In the genomic region with DNA sequence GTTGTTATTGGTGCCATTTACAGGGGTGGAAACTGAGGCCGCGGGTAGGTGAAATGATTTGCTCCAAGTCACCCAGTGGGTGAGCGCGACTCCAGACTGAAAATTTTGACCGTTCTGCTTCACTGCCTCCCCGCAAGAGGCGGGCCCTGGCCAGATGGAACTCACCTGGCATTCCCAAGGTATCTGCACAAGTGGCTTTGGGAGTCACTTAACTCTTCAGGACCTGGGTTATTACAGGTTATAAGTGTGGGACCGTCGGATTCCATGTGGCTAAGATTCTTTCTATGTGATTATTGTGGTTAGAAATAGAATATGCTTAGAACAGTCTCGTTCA, we compare ENCODE assay signal across 6 cellular contexts. TPM values are rescaled to one million over a fixed set of nuclear protein-coding genes. Genes with fewer than 3 reads are reported as not detected.
DNase-seq lines count a peak whose midpoint lies in the region; ATAC-seq, FAIRE-seq and TF ChIP-seq lines count a peak whose summit lies in the region.

No MANE protein-coding gene starts in this region.

- H3K27me3 ChIP-seq in H1 (replicated peaks in 1 of 4; ENCODE audit: control insufficient read depth in 3 of 4, extremely low read depth in 1 of 4, insufficient read depth in 3 of 4, low read length in 3 of 4) (no peaks in the 10 kb centered on the region; a peak in 1 of 7 replicates), skeletal muscle tissue (ENCODE audit: control insufficient read depth in 3 of 3, insufficient read depth in 3 of 3, low read length in 3 of 3) (no peaks in the 10 kb centered on the region)

- H3K36me3 ChIP-seq in H1 (ENCODE audit: control insufficient read depth in 2 of 4, insufficient read depth in 4 of 4, low read length in 3 of 4) (no peaks in the 10 kb centered on the region), skeletal muscle tissue (ENCODE audit: control insufficient read depth in 3 of 3, insufficient read depth in 3 of 3, low read length in 3 of 3) (peaks cover 0 to 3% (median 0%) of the 10 kb centered on the region in 3 donors)

- peak overlapping the region; percentile 71 to 88 (median 81) for H3K4me3 ChIP-seq in H1 (ENCODE audit: extremely low read depth in 1 of 4, insufficient read depth in 2 of 4, low read depth in 3 of 4, low read length in 4 of 4)
- H3K4me3 ChIP-seq in skeletal muscle tissue (ENCODE audit: low read length in 3 of 3): peak overlapping the region; percentile 85 to 92 (median 91)

- no peak for TF ChIP-seq CTCF in H1 (IDR thresholded peaks at IDR 0.05; ENCODE audit: control extremely low read depth in 1 of 3, insufficient read depth in 1 of 3, low read depth in 1 of 3, low read length in 3 of 3)

- no peak overlapping the region for H3K14ac ChIP-seq in H1 (ENCODE audit: insufficient read length)

- H3K18ac ChIP-seq in H1 (ENCODE audit: extremely low read depth, low read length): 0 out of 2 replicates have a peak overlapping the region, but pooled peaks have one; percentile 84

- no peak overlapping the region for H2BK15ac ChIP-seq in H1 (ENCODE audit: low read length)

- H3K27me3 Mint-ChIP-seq in stimulated activated naive CD8-positive, alpha-beta T cell treated with anti-CD3 and anti-CD28 coated beads, Interleukin-15, Interleukin-2, amounts not matched to agents 100 ng/mL and 50 ng/mL, for 24 hours: no peaks in the 10 kb centered on the region

- no peak overlapping the region for H2BK12ac ChIP-seq in H1 (ENCODE audit: low read depth, low read length)

- WGBS in H1 (ENCODE audit: extremely low coverage in 1 of 2, insufficient coverage in 1 of 2, insufficient read length in 1 of 2, insufficient replicate concordance in 2 of 2, low coverage in 1 of 2, low lambda C conversion rate in 2 of 2, missing lambda C conversion rate in 1 of 2), 2 experiments: 6% methylated on average over 10 of the region's 10 CpGs; no CpG with 5 or more reads in 1 of the 2 experiments

- peaks cover 0 to 3% (median 2%) of the 10 kb centered on the region in 4 experiments; a peak in 4 of 7 replicates for H3K4me1 ChIP-seq in H1 (replicated peaks in 1 of 4; ENCODE audit: control insufficient read depth in 3 of 4, insufficient read depth in 4 of 4, low read length in 3 of 4)
- peaks cover 9 to 13% (median 11%) of the 10 kb centered on the region in 3 donors for H3K4me1 ChIP-seq in skeletal muscle tissue (ENCODE audit: control insufficient read depth in 3 of 3, insufficient read depth in 3 of 3, low read length in 3 of 3)

- H3K27ac ChIP-seq in H1 (ENCODE audit: low read depth, low read length) (0 out of 2 replicates have a peak overlapping the region, but pooled peaks have one; percentile 47), skeletal muscle tissue (ENCODE audit: low read depth, low read length) (peak overlapping the region; percentile 80)

- peak overlapping the region; percentile 93 for H3K27ac Mint-ChIP-seq in stimulated activated naive CD8-positive, alpha-beta T cell treated with anti-CD3 and anti-CD28 coated beads, Interleukin-15, Interleukin-2, amounts not matched to agents 100 ng/mL and 50 ng/mL, for 24 hours

- POLR2A ChIA-PET in H1 (lab: Charles Lee; ENCODE audit: partially characterized antibody): interaction anchor here (1.0 to 1.1 kb wide), 2 partner anchors 8 to 28 kb away, joined by 3 read pairs; no protein-coding TSS in a partner anchor

- peak overlapping the region; percentile 62 to 76 for H3K4me2 ChIP-seq in H1 (ENCODE audit: insufficient read depth in 1 of 2, low read depth in 2 of 2, low read length in 2 of 2)

- H3K9me3 Mint-ChIP-seq in stimulated activated naive CD8-positive, alpha-beta T cell treated with anti-CD3 and anti-CD28 coated beads, Interleukin-15, Interleukin-2, amounts not matched to agents 100 ng/mL and 50 ng/mL, for 24 hours: no peaks in the 10 kb centered on the region

- H2AFZ ChIP-seq in H1 (ENCODE audit: low read length): 0 out of 2 replicates have a peak overlapping the region, but pooled peaks have one; percentile 5

- peak overlapping the region; percentile 34 for H4K91ac ChIP-seq in H1 (replicated peaks; ENCODE audit: insufficient read length, low read length)

- H4K5ac ChIP-seq in H1 (ENCODE audit: insufficient read length, low read depth, low read length): peak overlapping the region; percentile 55

- no peak for TF ChIP-seq RAD21 in H1 (IDR thresholded peaks at IDR 0.05 in 1 of 2, conservative IDR thresholded peaks at IDR 0.05 in 1 of 2; ENCODE audit: low read depth in 2 of 2, low read length in 2 of 2)

- CTCF ChIA-PET in H1 (lab: Charles Lee; ENCODE audit: partially characterized antibody): no interaction called here

- ATAC-seq in stimulated activated naive CD8-positive, alpha-beta T cell treated with anti-CD3 and anti-CD28 coated beads, Interleukin-15, Interleukin-2, amounts not matched to agents 100 U/mL and 50 U/mL, for 24 hours: no peak

- H3K9ac ChIP-seq in H1 (replicated peaks in 1 of 4; ENCODE audit: extremely low read depth in 1 of 4, low read depth in 3 of 4, low read length in 3 of 4): peak overlapping the region in 3 of 4 experiments; percentile 46 to 65 (median 59); a peak in 6 of 7 replicates
- H3K9ac ChIP-seq in skeletal muscle tissue (ENCODE audit: low read depth in 1 of 3, low read length in 3 of 3): peak overlapping the region; percentile 90 to 95 (median 93)

- no peak for TF ChIP-seq POLR2A in H1 (IDR thresholded peaks at IDR 0.05; ENCODE audit: control extremely low read depth in 1 of 2, low read depth in 2 of 2, low read length in 2 of 2)

- no peak overlapping the region for H2BK20ac ChIP-seq in H1 (ENCODE audit: low read length)

- DNase-seq in stimulated activated naive CD8-positive, alpha-beta T cell treated with anti-CD3 and anti-CD28 coated beads, Interleukin-15, Interleukin-2, amounts not matched to agents 100 U/mL and 50 U/mL, for 24 hours: no peak
- no peak for DNase-seq in H1 (ENCODE audit: low read depth in 1 of 2, low spot score in 2 of 2)
- no peak for DNase-seq in SHP77 (lab: John Stamatoyannopoulos, UW)
- no peak for DNase-seq in stimulated activated naive CD4-positive, alpha-beta T cell (lab: John Stamatoyannopoulos, UW)

- TF ChIP-seq EP300 in H1 (IDR thresholded peaks at IDR 0.05; ENCODE audit: borderline replicate concordance in 1 of 2, low read depth in 2 of 2, low read length in 2 of 2): no peak

- H3K9me3 ChIP-seq in H1 (ENCODE audit: insufficient read depth in 2 of 2, low read depth in 1 of 2, low read length in 1 of 2): no peaks in the 10 kb centered on the region
- H3K9me3 ChIP-seq in skeletal muscle tissue (ENCODE audit: control insufficient read depth in 3 of 3, low read length in 3 of 3): peaks cover 0 to 2% (median 0%) of the 10 kb centered on the region in 3 donors

- no peak overlapping the region for H2AK5ac ChIP-seq in H1 (ENCODE audit: low read depth, low read length)

- no peak overlapping the region for H3K56ac ChIP-seq in H1 (replicated peaks; ENCODE audit: insufficient read length, low read depth, low read length)

- H3K79me1 ChIP-seq in H1 (ENCODE audit: low read depth, low read length): peaks cover 4% of the 10 kb centered on the region

- FAIRE-seq in H1 (lab: Jason Lieb, UNC): no peak

- H2BK120ac ChIP-seq in H1 (replicated peaks; ENCODE audit: low read depth, low read length): no peak overlapping the region

- H3K4me3 Mint-ChIP-seq in stimulated activated naive CD8-positive, alpha-beta T cell treated with anti-CD3 and anti-CD28 coated beads, Interleukin-15, Interleukin-2, amounts not matched to agents 100 ng/mL and 50 ng/mL, for 24 hours: peak overlapping the region; percentile 97

- H2BK5ac ChIP-seq in H1 (ENCODE audit: low read depth, low read length): peak overlapping the region; percentile 44; the same call in 1 of the 2 replicates

- no peaks in the 10 kb centered on the region for H4K20me1 ChIP-seq in H1 (replicated peaks in 1 of 2; ENCODE audit: control insufficient read depth in 1 of 2, insufficient read depth in 2 of 2, low read length in 2 of 2)

- H3K79me2 ChIP-seq in H1 (ENCODE audit: control insufficient read depth in 1 of 2, insufficient read depth in 2 of 2, low read length in 2 of 2): peaks cover 0 to 40% of the 10 kb centered on the region in 2 experiments; a peak in 2 of 4 replicates

- H3K4me1 Mint-ChIP-seq in stimulated activated naive CD8-positive, alpha-beta T cell treated with anti-CD3 and anti-CD28 coated beads, Interleukin-15, Interleukin-2, amounts not matched to agents 100 ng/mL and 50 ng/mL, for 24 hours (ENCODE audit: low read depth): peaks cover 35% of the 10 kb centered on the region

- H3K23me2 ChIP-seq in H1 (ENCODE audit: low read depth, low read length): peaks cover 6% of the 10 kb centered on the region; the same call in 1 of the 2 replicates

- peaks cover 14% of the 10 kb centered on the region for H3K36me3 Mint-ChIP-seq in stimulated activated naive CD8-positive, alpha-beta T cell treated with anti-CD3 and anti-CD28 coated beads, Interleukin-15, Interleukin-2, amounts not matched to agents 100 ng/mL and 50 ng/mL, for 24 hours (ENCODE audit: low read depth)

- H3K23ac ChIP-seq in H1 (ENCODE audit: insufficient read length): no peak overlapping the region

- no peak overlapping the region for H3K4ac ChIP-seq in H1 (replicated peaks; ENCODE audit: insufficient read length, low read depth, low read length)

- H4K8ac ChIP-seq in H1 (ENCODE audit: extremely low read depth, insufficient read depth, low read length): peak overlapping the region; percentile 86; the same call in 1 of the 2 replicates

RNA-seq across cellular contexts. Expression of a gene that starts 0.6 kb away (rescaled TPM):
- 62.6 and 62.9 TPM in 2 replicates for total RNA-seq in H1 (2021; fragmentation: NEBNext Ultra II Directional; extraction: Animal tissue kit (Norgen Biotek cat#: 25700))
- polyA plus RNA-seq in H1 (2011; rRNA removed): 14.1 and 25.5 TPM in 2 replicates
- 12.4 TPM for polyA plus RNA-seq in H1 (2011; cell fraction: cytosol; rRNA removed)
- 45.7 TPM for polyA plus RNA-seq in H1 (2011; cell fraction: nucleus; rRNA removed)
- 37.4 to 59.6 TPM (median 50.8 TPM) in 4 replicates for polyA plus RNA-seq in H1 (2012, experiment 1 of 2)
- polyA plus RNA-seq in H1 (2012, experiment 2 of 2): 32.1 TPM
- 21.0 TPM for polyA plus RNA-seq in H1 (2013, experiment 1 of 2)
- 19.4 TPM for polyA plus RNA-seq in H1 (2013, experiment 2 of 2)
- polyA minus RNA-seq in H1 (2011; rRNA and poly(A)+ RNA removed): 44.1 and 55.5 TPM in 2 replicates
- polyA minus RNA-seq in H1 (2011; cell fraction: cytosol; rRNA and poly(A)+ RNA removed): 42.2 TPM
- polyA minus RNA-seq in H1 (2011; cell fraction: nucleus; rRNA and poly(A)+ RNA removed): 63.0 TPM
- 18.3 TPM for total RNA-seq in skeletal muscle tissue

RNA-seq across cellular contexts. Expression of a gene that starts 6.4 kb away (rescaled TPM):
- total RNA-seq in H1 (2021; fragmentation: NEBNext Ultra II Directional; extraction: Animal tissue kit (Norgen Biotek cat#: 25700)): not detected in 2 replicates
- 0.08 and 0.14 TPM in 2 replicates for polyA plus RNA-seq in H1 (2011; rRNA removed)
- polyA plus RNA-seq in H1 (2011; cell fraction: cytosol; rRNA removed): not detected
- polyA plus RNA-seq in H1 (2011; cell fraction: nucleus; rRNA removed): not detected
- not detected in 4 replicates for polyA plus RNA-seq in H1 (2012, experiment 1 of 2)
- not detected for polyA plus RNA-seq in H1 (2012, experiment 2 of 2)
- not detected for polyA plus RNA-seq in H1 (2013, experiment 1 of 2)
- 0.09 TPM for polyA plus RNA-seq in H1 (2013, experiment 2 of 2)
- not detected in 2 replicates for polyA minus RNA-seq in H1 (2011; rRNA and poly(A)+ RNA removed)
- polyA minus RNA-seq in H1 (2011; cell fraction: cytosol; rRNA and poly(A)+ RNA removed): not detected
- polyA minus RNA-seq in H1 (2011; cell fraction: nucleus; rRNA and poly(A)+ RNA removed): not detected
- total RNA-seq in skeletal muscle tissue: not detected

RNA-seq across cellular contexts. Expression of a gene that starts 31.8 kb away (rescaled TPM):
- total RNA-seq in H1 (2021; fragmentation: NEBNext Ultra II Directional; extraction: Animal tissue kit (Norgen Biotek cat#: 25700)): 1.1 and 1.9 TPM in 2 replicates
- polyA plus RNA-seq in H1 (2011; rRNA removed): 1.2 and 1.5 TPM in 2 replicates
- 0.59 TPM for polyA plus RNA-seq in H1 (2011; cell fraction: cytosol; rRNA removed)
- 2.0 TPM for polyA plus RNA-seq in H1 (2011; cell fraction: nucleus; rRNA removed)
- polyA plus RNA-seq in H1 (2012, experiment 1 of 2): 0.57 to 2.7 TPM (median 1.5 TPM) in 4 replicates
- polyA plus RNA-seq in H1 (2012, experiment 2 of 2): 0.68 TPM
- polyA plus RNA-seq in H1 (2013, experiment 1 of 2): 0.67 TPM
- polyA plus RNA-seq in H1 (2013, experiment 2 of 2): 0.92 TPM
- not detected in 2 replicates for polyA minus RNA-seq in H1 (2011; rRNA and poly(A)+ RNA removed)
- 1.7 TPM for polyA minus RNA-seq in H1 (2011; cell fraction: cytosol; rRNA and poly(A)+ RNA removed)
- polyA minus RNA-seq in H1 (2011; cell fraction: nucleus; rRNA and poly(A)+ RNA removed): not detected
- total RNA-seq in skeletal muscle tissue: not detected

RNA-seq across cellular contexts. Expression of a gene that starts 37.5 kb away (rescaled TPM):
- 106 and 110 TPM in 2 replicates for total RNA-seq in H1 (2021; fragmentation: NEBNext Ultra II Directional; extraction: Animal tissue kit (Norgen Biotek cat#: 25700))
- polyA plus RNA-seq in H1 (2011; rRNA removed): 336 and 341 TPM in 2 replicates
- polyA plus RNA-seq in H1 (2011; cell fraction: cytosol; rRNA removed): 239 TPM
- 299 TPM for polyA plus RNA-seq in H1 (2011; cell fraction: nucleus; rRNA removed)
- 77.4 to 157 TPM (median 151 TPM) in 4 replicates for polyA plus RNA-seq in H1 (2012, experiment 1 of 2)
- polyA plus RNA-seq in H1 (2012, experiment 2 of 2): 258 TPM
- 367 TPM for polyA plus RNA-seq in H1 (2013, experiment 1 of 2)
- polyA plus RNA-seq in H1 (2013, experiment 2 of 2): 318 TPM
- polyA minus RNA-seq in H1 (2011; rRNA and poly(A)+ RNA removed): 16.2 and 20.8 TPM in 2 replicates
- 38.9 TPM for polyA minus RNA-seq in H1 (2011; cell fraction: cytosol; rRNA and poly(A)+ RNA removed)
- 38.0 TPM for polyA minus RNA-seq in H1 (2011; cell fraction: nucleus; rRNA and poly(A)+ RNA removed)
- 39.7 TPM for total RNA-seq in skeletal muscle tissue

RNA-seq across cellular contexts. Expression of a gene that starts 45.0 kb away (rescaled TPM):
- total RNA-seq in H1 (2021; fragmentation: NEBNext Ultra II Directional; extraction: Animal tissue kit (Norgen Biotek cat#: 25700)): 1.7 and 2.1 TPM in 2 replicates
- 2.2 and 3.1 TPM in 2 replicates for polyA plus RNA-seq in H1 (2011; rRNA removed)
- 2.4 TPM for polyA plus RNA-seq in H1 (2011; cell fraction: cytosol; rRNA removed)
- polyA plus RNA-seq in H1 (2011; cell fraction: nucleus; rRNA removed): 3.8 TPM
- 4.3 to 5.2 TPM (median 4.8 TPM) in 4 replicates for polyA plus RNA-seq in H1 (2012, experiment 1 of 2)
- polyA plus RNA-seq in H1 (2012, experiment 2 of 2): 1.4 TPM
- polyA plus RNA-seq in H1 (2013, experiment 1 of 2): 2.6 TPM
- 2.1 TPM for polyA plus RNA-seq in H1 (2013, experiment 2 of 2)
- polyA minus RNA-seq in H1 (2011; rRNA and poly(A)+ RNA removed): 4.0 TPM in 2 replicates
- polyA minus RNA-seq in H1 (2011; cell fraction: cytosol; rRNA and poly(A)+ RNA removed): 3.0 TPM
- polyA minus RNA-seq in H1 (2011; cell fraction: nucleus; rRNA and poly(A)+ RNA removed): 11.4 TPM
- 3.7 TPM for total RNA-seq in skeletal muscle tissue
